ENCODE assay signal across 7 cellular contexts in the genomic region with DNA sequence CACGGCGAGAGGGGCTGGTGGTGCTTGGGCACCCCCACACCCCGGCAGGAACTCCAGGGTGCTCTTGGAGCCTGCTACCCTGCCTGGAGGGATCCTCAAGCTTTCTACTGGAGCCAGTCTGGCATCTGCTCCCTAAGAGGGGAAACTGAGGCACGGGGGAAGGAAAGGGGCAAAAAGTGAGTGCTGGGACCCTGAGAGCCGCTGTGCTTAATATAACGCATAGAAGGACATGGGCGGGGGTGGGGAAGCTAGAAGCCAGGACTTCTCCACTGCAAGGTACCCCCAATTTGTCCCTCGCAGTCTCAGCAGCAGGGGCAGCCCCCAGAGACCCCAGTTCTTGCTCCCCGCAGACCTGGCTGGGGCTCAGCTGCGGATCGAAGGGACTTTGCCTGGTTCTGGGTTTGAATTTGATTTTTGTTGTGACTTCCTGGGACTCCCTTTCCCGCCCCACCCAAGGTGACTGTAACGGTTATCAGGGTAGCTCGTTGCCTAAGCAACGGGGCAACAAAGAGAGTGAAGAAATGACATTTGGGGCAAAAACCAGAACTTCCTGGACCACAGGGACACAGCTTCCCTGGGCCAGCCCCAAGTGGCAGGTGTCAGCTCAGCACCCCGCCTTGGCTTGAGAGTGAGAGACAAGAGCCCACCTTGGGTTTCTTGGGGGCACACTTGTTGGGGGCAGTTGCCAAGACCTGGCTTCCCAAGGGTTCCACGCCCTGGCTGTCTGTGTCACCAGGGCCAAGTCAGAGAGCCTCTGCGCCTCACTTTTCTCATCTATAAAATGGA. TPM values are rescaled to one million over a fixed set of nuclear protein-coding genes. Genes with fewer than 3 reads are reported as not detected.
DNase-seq lines count a peak whose midpoint lies in the region; ATAC-seq and TF ChIP-seq lines count a peak whose summit lies in the region.

No MANE protein-coding gene starts in this region.

- H3K4me3 ChIP-seq in brain microvascular endothelial cell (ENCODE audit: low read depth, low read length) (peak overlapping the region; percentile 63), right lobe of liver (peak overlapping the region; percentile 44 to 52 (median 49))

- in situ Hi-C loops in brain microvascular endothelial cell (cut with HindIII; ENCODE audit: low pct_ligation_motif_present, low sequenced_read_pairs) = no loop called here

- no peaks in the 10 kb centered on the region for H3K4me1 ChIP-seq in right lobe of liver

- peaks cover 3% of the 10 kb centered on the region for H3K36me3 ChIP-seq in brain microvascular endothelial cell (replicated peaks)
- no peaks in the 10 kb centered on the region for H3K36me3 ChIP-seq in right lobe of liver

- H3K36me3 Mint-ChIP-seq in T-helper 2 cell treated with Interferon-gamma antibody and Interleukin-4, amounts not matched to agents 5 μg/mL and 100 μg/mL, for 36 hours (ENCODE audit: low read depth) = peaks cover 20% of the 10 kb centered on the region
- H3K36me3 Mint-ChIP-seq in stimulated activated naive CD8-positive, alpha-beta T cell treated with anti-CD3 and anti-CD28 coated beads, Interleukin-15, Interleukin-2, amounts not matched to agents 100 ng/mL and 50 ng/mL, for 24 hours (ENCODE audit: low read depth) = peaks cover 40% of the 10 kb centered on the region

- no peaks in the 10 kb centered on the region for H3K27me3 ChIP-seq in brain microvascular endothelial cell (replicated peaks)
- no peaks in the 10 kb centered on the region for H3K27me3 ChIP-seq in right lobe of liver

- H3K4me1 Mint-ChIP-seq in T-helper 2 cell treated with Interferon-gamma antibody and Interleukin-4, amounts not matched to agents 5 μg/mL and 100 μg/mL, for 36 hours (ENCODE audit: low read depth) = peaks cover 37% of the 10 kb centered on the region
- peaks cover 52% of the 10 kb centered on the region for H3K4me1 Mint-ChIP-seq in stimulated activated naive CD8-positive, alpha-beta T cell treated with anti-CD3 and anti-CD28 coated beads, Interleukin-15, Interleukin-2, amounts not matched to agents 100 ng/mL and 50 ng/mL, for 24 hours (ENCODE audit: low read depth)

- no peaks in the 10 kb centered on the region for H3K27me3 Mint-ChIP-seq in T-helper 2 cell treated with Interferon-gamma antibody and Interleukin-4, amounts not matched to agents 5 μg/mL and 100 μg/mL, for 36 hours (ENCODE audit: low read depth)
- H3K27me3 Mint-ChIP-seq in stimulated activated naive CD8-positive, alpha-beta T cell treated with anti-CD3 and anti-CD28 coated beads, Interleukin-15, Interleukin-2, amounts not matched to agents 100 ng/mL and 50 ng/mL, for 24 hours = no peaks in the 10 kb centered on the region

- peak; percentile 80 for DNase-seq in T-helper 2 cell treated with Interferon-gamma antibody and Interleukin-4, amounts not matched to agents 5 μg/mL and 100 μg/mL, for 36 hours (ENCODE audit: low spot score)
- DNase-seq in brain microvascular endothelial cell = peak; percentile 52
- DNase-seq in right lobe of liver = no peak
- no peak for DNase-seq in NCI-H226
- no peak for DNase-seq in NCI-H2029 (lab: John Stamatoyannopoulos, UW)

- H3K9me3 ChIP-seq in right lobe of liver = no peaks in the 10 kb centered on the region

- H3K4me3 Mint-ChIP-seq in T-helper 2 cell treated with Interferon-gamma antibody and Interleukin-4, amounts not matched to agents 5 μg/mL and 100 μg/mL, for 36 hours = peak overlapping the region; percentile 91
- H3K4me3 Mint-ChIP-seq in stimulated activated naive CD8-positive, alpha-beta T cell treated with anti-CD3 and anti-CD28 coated beads, Interleukin-15, Interleukin-2, amounts not matched to agents 100 ng/mL and 50 ng/mL, for 24 hours = peak overlapping the region; percentile 92

- no peak for TF ChIP-seq POLR2A in right lobe of liver (IDR thresholded peaks at IDR 0.05)

- ATAC-seq in HG03045 (IDR thresholded peaks at IDR 0.05; ENCODE audit: unreplicated experiment) (peak; percentile 22), right lobe of liver (peak; percentile 33 to 60 (median 42))

- TF ChIP-seq CTCF in brain microvascular endothelial cell (IDR thresholded peaks at IDR 0.05; ENCODE audit: low read depth, low read length, missing control alignments) (no peak), right lobe of liver (IDR thresholded peaks at IDR 0.05) (no peak)

- no peaks in the 10 kb centered on the region for H3K9me3 Mint-ChIP-seq in T-helper 2 cell treated with Interferon-gamma antibody and Interleukin-4, amounts not matched to agents 5 μg/mL and 100 μg/mL, for 36 hours
- no peaks in the 10 kb centered on the region for H3K9me3 Mint-ChIP-seq in stimulated activated naive CD8-positive, alpha-beta T cell treated with anti-CD3 and anti-CD28 coated beads, Interleukin-15, Interleukin-2, amounts not matched to agents 100 ng/mL and 50 ng/mL, for 24 hours

- intact Hi-C loops in right lobe of liver (cut with DNase I) = no loop called here

- H3K27ac ChIP-seq in brain microvascular endothelial cell (peak overlapping the region; percentile 70), right lobe of liver (peak overlapping the region; percentile 39 to 81 (median 79))

- 7% methylated on average over 12 of the region's 18 CpGs for WGBS in right lobe of liver (ENCODE audit: insufficient coverage, low coverage, low lambda C conversion rate, missing lambda C conversion rate)

- H3K27ac Mint-ChIP-seq in T-helper 2 cell treated with Interferon-gamma antibody and Interleukin-4, amounts not matched to agents 5 μg/mL and 100 μg/mL, for 36 hours = peak overlapping the region; percentile 95
- peak overlapping the region; percentile 99 for H3K27ac Mint-ChIP-seq in stimulated activated naive CD8-positive, alpha-beta T cell treated with anti-CD3 and anti-CD28 coated beads, Interleukin-15, Interleukin-2, amounts not matched to agents 100 ng/mL and 50 ng/mL, for 24 hours

RNA-seq across cellular contexts. Expression of a gene that starts 0.6 kb away (rescaled TPM):
- total RNA-seq in right lobe of liver = 10 to 100 TPM in 5 of 6 experiments, 1 to 10 TPM in 1; 7.9 to 21.5 (median 15.3) TPM

RNA-seq across cellular contexts. Expression of a gene that starts 37.3 kb away (rescaled TPM):
- total RNA-seq in right lobe of liver = 10 to 100 TPM; 12.9 to 34.5 (median 24.6) TPM

RNA-seq across cellular contexts. Expression of a gene that starts 51.2 kb away (rescaled TPM):
- 10 to 100 TPM; 19.5 to 49.4 (median 34.1) TPM for total RNA-seq in right lobe of liver

Comparison
In these comparisons a context has a peak if more than half of its experiments do, and no peak if none do; other contexts are left out.
1. DNase-seq: peak in T-helper 2 cell treated with Interferon-gamma antibody and Interleukin-4, amounts not matched to agents 5 μg/mL and 100 μg/mL, for 36 hours (single experiment) and brain microvascular endothelial cell (single experiment); none in right lobe of liver (0 of 3), NCI-H226 (single experiment) and NCI-H2029 (single experiment).